ENCODE assay signal across 8 cellular contexts in genomic region chr11:125592305-125593112, GRCh38. TPM values are rescaled to one million over a fixed set of nuclear protein-coding genes. Genes with fewer than 3 reads are reported as not detected.
DNase-seq lines count a peak whose midpoint lies in the region; ATAC-seq and TF ChIP-seq lines count a peak whose summit lies in the region.

TSS of gene STT3A (plus strand) at chr11:125592852. CDS start at chr11:125595916, 3,064 bp downstream.

- H3K9me3 Mint-ChIP-seq in activated T-helper 1 cell treated with anti-CD3 and anti-CD28 coated beads, Interleukin-12 subunit alpha, Interleukin-12 subunit beta, Interleukin-2, Interleukin-4 antibody, amounts not matched to agents 30 ng/mL and 10 ng/mL and 1 ng/mL, durations not matched to agents 14 hours and 24 hours and 36 hours, result no peaks in the 10 kb centered on the region

- H3K9ac ChIP-seq in DND-41 (ENCODE audit: low read depth, low read length), result peak within 1 kb of the TSS; percentile 82
- peak within 1 kb of the TSS; percentile 96 for H3K9ac ChIP-seq in GM23248

- peaks cover 22% of the 10 kb centered on the region for H3K36me3 ChIP-seq in DND-41 (ENCODE audit: insufficient read depth, low read length)
- peaks cover 10% of the 10 kb centered on the region for H3K36me3 ChIP-seq in GM23248 (ENCODE audit: low read depth)
- H3K36me3 ChIP-seq in esophagus squamous epithelium, result peaks cover 0 to 19% (median 0%) of the 10 kb centered on the region in 3 donors

- H3K4me1 Mint-ChIP-seq in activated T-helper 1 cell treated with anti-CD3 and anti-CD28 coated beads, Interleukin-12 subunit alpha, Interleukin-12 subunit beta, Interleukin-2, Interleukin-4 antibody, amounts not matched to agents 30 ng/mL and 10 ng/mL and 1 ng/mL, durations not matched to agents 14 hours and 24 hours and 36 hours (ENCODE audit: low read depth), result peaks cover 50% of the 10 kb centered on the region

- H3K79me2 ChIP-seq in DND-41 (ENCODE audit: insufficient read depth, low read length), result peaks cover 59% of the 10 kb centered on the region
- H3K79me2 ChIP-seq in GM23248 (ENCODE audit: insufficient read depth), result peaks cover 60% of the 10 kb centered on the region

- H3K27ac Mint-ChIP-seq in activated T-helper 1 cell treated with anti-CD3 and anti-CD28 coated beads, Interleukin-12 subunit alpha, Interleukin-12 subunit beta, Interleukin-2, Interleukin-4 antibody, amounts not matched to agents 30 ng/mL and 10 ng/mL and 1 ng/mL, durations not matched to agents 14 hours and 24 hours and 36 hours, result peak within 1 kb of the TSS; percentile 94

- intact Hi-C loops in activated T-helper 1 cell treated with anti-CD3 and anti-CD28 coated beads, Interleukin-12 subunit alpha, Interleukin-12 subunit beta, Interleukin-2, Interleukin-4 antibody, amounts not matched to agents 30 ng/mL and 10 ng/mL and 1 ng/mL, durations not matched to agents 14 hours and 24 hours and 36 hours (cut with micrococcal nuclease), result loop anchor here (1.0 to 5.0 kb wide), 9 partner anchors 9 to 677 kb away; partner anchors contain the start of genes CCDC15, CHEK1, EI24 and FOXRED1
- intact Hi-C loops in esophagus squamous epithelium (cut with DNase I), result no loop called here

- H4K20me1 ChIP-seq in DND-41 (ENCODE audit: insufficient read depth, low read length) (peaks cover 24% of the 10 kb centered on the region), GM23248 (ENCODE audit: insufficient read depth) (no peaks in the 10 kb centered on the region)

- H3K9me3 ChIP-seq in DND-41 (ENCODE audit: insufficient read depth, low read length, severe bottlenecking) (no peaks in the 10 kb centered on the region), GM23248 (ENCODE audit: low read depth) (no peaks in the 10 kb centered on the region), esophagus squamous epithelium (no peaks in the 10 kb centered on the region)

- H3K36me3 Mint-ChIP-seq in activated T-helper 1 cell treated with anti-CD3 and anti-CD28 coated beads, Interleukin-12 subunit alpha, Interleukin-12 subunit beta, Interleukin-2, Interleukin-4 antibody, amounts not matched to agents 30 ng/mL and 10 ng/mL and 1 ng/mL, durations not matched to agents 14 hours and 24 hours and 36 hours (ENCODE audit: low read depth), result peaks cover 16% of the 10 kb centered on the region

- 1 to 2% methylated on average over 49 to 55 of the region's 55 CpGs for WGBS in GM23248 (ENCODE audit: low coverage in 1 of 2, low lambda C conversion rate in 2 of 2, missing lambda C conversion rate in 2 of 2), 2 experiments
- 0% methylated on average over 34 of the region's 55 CpGs for WGBS in esophagus squamous epithelium, 2 donors

- H3K27ac ChIP-seq in DND-41 (ENCODE audit: low read length) (peak within 1 kb of the TSS; percentile 88), GM23248 (peak within 1 kb of the TSS; percentile 98), esophagus squamous epithelium (peak within 1 kb of the TSS; percentile 95 to 100 (median 98))

- H3K4me2 ChIP-seq in DND-41 (ENCODE audit: insufficient read depth, low read length) (peak within 1 kb of the TSS; percentile 91), GM23248 (ENCODE audit: unreplicated experiment) (peak within 1 kb of the TSS; percentile 96)

- no peak for TF ChIP-seq CTCF in DND-41 (IDR thresholded peaks at IDR 0.05; ENCODE audit: borderline replicate concordance, extremely low read depth, low read length, poor library complexity, severe bottlenecking)
- TF ChIP-seq CTCF in esophagus squamous epithelium (IDR thresholded peaks at IDR 0.05), result no peak

- no peaks in the 10 kb centered on the region for H3K27me3 ChIP-seq in DND-41 (ENCODE audit: insufficient read depth, low read length, poor library complexity)
- H3K27me3 ChIP-seq in GM23248 (replicated peaks; ENCODE audit: insufficient read depth), result no peaks in the 10 kb centered on the region
- no peaks in the 10 kb centered on the region for H3K27me3 ChIP-seq in esophagus squamous epithelium

- ATAC-seq in DND-41 (ENCODE audit: insufficient read depth, low read depth), result peak; percentile 95

- H3K4me3 ChIP-seq in DND-41 (ENCODE audit: low read depth in 1 of 2, low read length in 2 of 2), result peak within 1 kb of the TSS; percentile 62 to 81
- H3K4me3 ChIP-seq in GM23248, result peak within 1 kb of the TSS; percentile 89
- H3K4me3 ChIP-seq in esophagus squamous epithelium, result peak within 1 kb of the TSS; percentile 83 to 94 (median 88)

- H3K9me2 ChIP-seq in GM23248 (ENCODE audit: insufficient read depth), result no peaks in the 10 kb centered on the region

- TF ChIP-seq POLR2A in esophagus squamous epithelium (IDR thresholded peaks at IDR 0.05), result peak in 3 of 4 donors; percentile 85 to 90 (median 89)

- in situ Hi-C loops in GM23248 (cut with MboI), result no loop called here

- H3K4me1 ChIP-seq in DND-41 (ENCODE audit: insufficient read depth, low read length) (peaks cover 35% of the 10 kb centered on the region), GM23248 (ENCODE audit: insufficient read depth) (peaks cover 15% of the 10 kb centered on the region), esophagus squamous epithelium (peaks cover 0 to 46% (median 11%) of the 10 kb centered on the region in 3 donors)

- peaks cover 19% of the 10 kb centered on the region for H3F3A ChIP-seq in GM23248 (ENCODE audit: insufficient read depth)

- no peaks in the 10 kb centered on the region for H3K27me3 Mint-ChIP-seq in activated T-helper 1 cell treated with anti-CD3 and anti-CD28 coated beads, Interleukin-12 subunit alpha, Interleukin-12 subunit beta, Interleukin-2, Interleukin-4 antibody, amounts not matched to agents 30 ng/mL and 10 ng/mL and 1 ng/mL, durations not matched to agents 14 hours and 24 hours and 36 hours (ENCODE audit: insufficient read depth)

- H2AFZ ChIP-seq in DND-41 (ENCODE audit: low read depth, low read length) (peak within 1 kb of the TSS; percentile 94), GM23248 (peak within 1 kb of the TSS; percentile 93)

- H3K4me3 Mint-ChIP-seq in activated T-helper 1 cell treated with anti-CD3 and anti-CD28 coated beads, Interleukin-12 subunit alpha, Interleukin-12 subunit beta, Interleukin-2, Interleukin-4 antibody, amounts not matched to agents 30 ng/mL and 10 ng/mL and 1 ng/mL, durations not matched to agents 14 hours and 24 hours and 36 hours, result peak within 1 kb of the TSS; percentile 98

- DNase-seq in DND-41 (peak; percentile 99), GM23248 (peak; percentile 100), Kasumi-1 (lab: John Stamatoyannopoulos, UW) (peak; percentile 99 to 100), RPMI7951 (ENCODE audit: low read depth) (peak; percentile 100), esophagus squamous epithelium (lab: John Stamatoyannopoulos, UW) (peak; percentile 97), myocyte (ENCODE audit: low read depth) (peak; percentile 100)
- peak; percentile 98 for DNase-seq in activated T-helper 1 cell treated with anti-CD3 and anti-CD28 coated beads, Interleukin-12 subunit alpha, Interleukin-12 subunit beta, Interleukin-2, Interleukin-4 antibody, amounts not matched to agents 30 ng/mL and 10 ng/mL and 1 ng/mL, durations not matched to agents 14 hours and 24 hours and 36 hours (ENCODE audit: low spot score)
- peak; percentile 93 to 97 for DNase-seq in stimulated activated CD8-positive, alpha-beta memory T cell treated with anti-CD3 and anti-CD28 coated beads, Interleukin-7, amount 100 ng/mL, for 48 hours (ENCODE audit: extremely low read depth in 1 of 2, low read depth in 1 of 2)

RNA-seq across cellular contexts. Expression of gene STT3A, which starts in this region (rescaled TPM):
- 289 and 309 TPM in 2 replicates for total RNA-seq in GM23248 (2014; rRNA removed; shearing (Covaris generic))
- 245 and 258 TPM in 2 replicates for polyA plus RNA-seq in GM23248 (2016; fragmentation: Nextera tagmentation; extraction: Ambion mirVana)
- total RNA-seq in RPMI7951 (2014; rRNA removed; shearing (Covaris generic)), result 192 and 276 TPM in 2 replicates
- 164 and 171 TPM in 2 replicates for total RNA-seq in activated T-helper 1 cell treated with anti-CD3 and anti-CD28 coated beads, Interleukin-12 subunit alpha, Interleukin-12 subunit beta, Interleukin-2, Interleukin-4 antibody, amounts not matched to agents 30 ng/mL and 10 ng/mL and 1 ng/mL, durations not matched to agents 14 hours and 24 hours and 36 hours
- total RNA-seq in esophagus squamous epithelium, result 10 to 100 TPM; 50.7 to 89.7 (median 67.2) TPM
- 133 and 181 TPM in 2 replicates for total RNA-seq in myocyte
- polyA plus RNA-seq in myocyte (2012), result 203 TPM

Comparison
In these comparisons a context has a peak if more than half of its experiments do, and no peak if none do; other contexts are left out.
1. Peak in every context shown above with its lines: DNase-seq, ATAC-seq, H3K4me3 ChIP-seq and H3K27ac ChIP-seq.